In the genomic region with DNA sequence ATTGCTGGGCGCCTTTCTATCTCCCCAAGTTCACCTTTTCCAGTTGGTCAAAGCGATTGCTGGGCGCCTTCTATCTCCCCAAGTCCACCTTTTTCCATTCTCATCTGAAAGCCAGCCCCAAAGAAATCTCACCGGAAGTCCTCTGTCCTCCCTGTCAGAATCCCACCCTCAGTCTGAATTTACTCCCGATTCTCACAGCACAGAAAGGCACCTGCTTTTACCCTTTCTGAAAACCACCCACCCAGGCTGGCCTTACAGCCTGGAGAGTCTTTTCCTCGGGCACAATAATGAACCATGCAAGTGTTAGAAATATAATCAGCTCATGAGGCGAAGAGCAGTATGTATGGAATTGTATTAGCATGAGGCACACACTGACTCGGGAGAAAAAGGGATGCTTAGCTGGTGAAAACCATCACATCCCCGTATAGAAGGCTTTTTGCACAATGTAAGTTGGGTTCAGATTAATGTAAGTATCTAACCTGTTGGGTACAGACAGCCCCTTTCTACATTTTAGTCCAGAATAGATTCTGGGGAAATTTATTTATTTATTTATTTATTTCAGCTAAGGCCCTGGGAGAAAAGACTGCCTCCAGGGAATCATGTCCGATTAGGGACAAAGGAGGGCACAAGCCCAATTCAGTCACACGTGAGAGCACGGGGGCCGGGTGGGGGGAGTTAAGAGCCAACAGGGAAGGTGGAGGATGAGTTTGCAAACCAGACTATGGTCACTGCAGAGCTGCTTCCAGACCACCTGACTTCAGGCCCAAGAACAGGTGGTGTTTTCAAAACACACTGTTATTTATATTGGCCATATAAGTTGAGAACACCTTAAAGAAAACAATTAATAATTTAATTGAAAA, we compare ENCODE assay signal across 8 cellular contexts. TPM values are rescaled to one million over a fixed set of nuclear protein-coding genes. Genes with fewer than 3 reads are reported as not detected.
DNase-seq lines count a peak whose midpoint lies in the region; ATAC-seq, FAIRE-seq and TF ChIP-seq lines count a peak whose summit lies in the region.

No MANE protein-coding gene starts in this region.

- no peak for ATAC-seq in activated naive CD4-positive, alpha-beta T cell treated with anti-CD3 and anti-CD28 coated beads, Interleukin-2, amount 50 U/mL, for 72 hours

- peak overlapping the region in 1 of 2 experiments; percentile 42 for H3K18ac ChIP-seq in mesenchymal stem cell (ENCODE audit: low read depth in 1 of 2, low read length in 2 of 2)

- peak overlapping the region; percentile 62 for H2BK120ac ChIP-seq in mesenchymal stem cell (ENCODE audit: low read depth, low read length)

- no peak overlapping the region for H3K14ac ChIP-seq in mesenchymal stem cell (ENCODE audit: low read length in 2 of 2)

- H2AK5ac ChIP-seq in mesenchymal stem cell (ENCODE audit: low read length, severe bottlenecking) = peak overlapping the region; percentile 35

- peaks cover 4% of the 10 kb centered on the region for H3K4me1 Mint-ChIP-seq in activated naive CD4-positive, alpha-beta T cell treated with anti-CD3 and anti-CD28 coated beads for 36 hours (ENCODE audit: low read depth)
- H3K4me1 Mint-ChIP-seq in MCF 10A (ENCODE audit: insufficient read depth, unreplicated experiment) = peaks cover 40% of the 10 kb centered on the region

- no peak for DNase-seq in activated naive CD4-positive, alpha-beta T cell treated with anti-CD3 and anti-CD28 coated beads for 36 hours
- no peak for DNase-seq in activated naive CD4-positive, alpha-beta T cell treated with anti-CD3 and anti-CD28 coated beads, Interleukin-2, amount 50 U/mL, for 72 hours (ENCODE audit: low spot score in 2 of 2)
- no peak for DNase-seq in MCF 10A (ENCODE audit: unreplicated experiment)
- no peak for DNase-seq in mesenchymal stem cell
- peak; percentile 20 to 78 for DNase-seq in tibial artery
- no peak for DNase-seq in foreskin melanocyte
- DNase-seq in testis = no peak
- no peak for DNase-seq in GM12892 (ENCODE audit: insufficient read length)

- H3K27me3 ChIP-seq in mesenchymal stem cell (ENCODE audit: control insufficient read depth in 1 of 2, insufficient read depth in 1 of 2, low read length in 2 of 2) (no peaks in the 10 kb centered on the region), tibial artery (no peaks in the 10 kb centered on the region), testis (no peaks in the 10 kb centered on the region)

- peaks cover 27% of the 10 kb centered on the region for H3K27me3 Mint-ChIP-seq in activated naive CD4-positive, alpha-beta T cell treated with anti-CD3 and anti-CD28 coated beads for 36 hours (ENCODE audit: low read depth)
- H3K27me3 Mint-ChIP-seq in MCF 10A (ENCODE audit: insufficient read depth, unreplicated experiment) = no peaks in the 10 kb centered on the region

- H4K91ac ChIP-seq in mesenchymal stem cell (ENCODE audit: low read length) = no peak overlapping the region

- no TSS peak for BruUV-seq in MCF 10A (replicated peaks; lab: Mats Ljungman, UMichigan)

- H3K79me1 ChIP-seq in mesenchymal stem cell (replicated peaks; ENCODE audit: low read length, poor library complexity, severe bottlenecking) = peaks cover 10% of the 10 kb centered on the region

- peak overlapping the region; percentile 85 for H3K4me2 ChIP-seq in mesenchymal stem cell (ENCODE audit: low read length, poor library complexity, severe bottlenecking)

- no peak overlapping the region for H3K27ac ChIP-seq in mesenchymal stem cell (ENCODE audit: low read length, poor library complexity, severe bottlenecking)
- peak overlapping the region; percentile 99 for H3K27ac ChIP-seq in tibial artery
- peak overlapping the region in 1 of 2 donors; percentile 84 for H3K27ac ChIP-seq in testis

- intact Hi-C loops in activated naive CD4-positive, alpha-beta T cell treated with anti-CD3 and anti-CD28 coated beads for 36 hours (cut with micrococcal nuclease) = loop anchor here (2.0 kb wide), 1 partner anchor 216 kb away; no protein-coding TSS in a partner anchor
- intact Hi-C loops in MCF 10A (cut with micrococcal nuclease) = no loop called here
- intact Hi-C loops in tibial artery (cut with DNase I; ENCODE audit: low total_unique reads) = loop anchor here (10.0 kb wide), 1 partner anchor 64 kb away; no protein-coding TSS in a partner anchor
- intact Hi-C loops in testis (cut with DNase I; ENCODE audit: low total_unique reads) = no loop called here

- peak overlapping the region in 1 of 2 experiments; percentile 11 for H2BK12ac ChIP-seq in mesenchymal stem cell (ENCODE audit: low read length in 2 of 2)

- no peaks in the 10 kb centered on the region for H3K36me3 Mint-ChIP-seq in activated naive CD4-positive, alpha-beta T cell treated with anti-CD3 and anti-CD28 coated beads for 36 hours (ENCODE audit: low read depth)
- H3K36me3 Mint-ChIP-seq in activated naive CD4-positive, alpha-beta T cell treated with anti-CD3 and anti-CD28 coated beads, Interleukin-2, amount 50 U/mL, for 72 hours = no peaks in the 10 kb centered on the region
- peaks cover 4% of the 10 kb centered on the region for H3K36me3 Mint-ChIP-seq in MCF 10A (ENCODE audit: insufficient read depth, unreplicated experiment)

- peak overlapping the region in 1 of 2 experiments; percentile 48 for H3K23ac ChIP-seq in mesenchymal stem cell (ENCODE audit: low read length in 2 of 2)

- H3K4me1 ChIP-seq in mesenchymal stem cell (ENCODE audit: control insufficient read depth, insufficient read depth, low read depth, low read length) = peaks cover 23% of the 10 kb centered on the region
- H3K4me1 ChIP-seq in tibial artery = peaks cover 0 to 87% (median 61%) of the 10 kb centered on the region in 4 donors
- H3K4me1 ChIP-seq in testis = peaks cover 14% of the 10 kb centered on the region

- TF ChIP-seq CTCF in MCF 10A (IDR thresholded peaks at IDR 0.05; ENCODE audit: unreplicated experiment) (no peak), tibial artery (IDR thresholded peaks at IDR 0.05) (no peak), testis (IDR thresholded peaks at IDR 0.05) (no peak)

- H3K36me3 ChIP-seq in mesenchymal stem cell (ENCODE audit: control insufficient read depth in 1 of 2, insufficient read depth in 2 of 2, low read depth in 1 of 2, low read length in 2 of 2) (no peaks in the 10 kb centered on the region), tibial artery (no peaks in the 10 kb centered on the region), testis (ENCODE audit: low read depth, missing control alignments) (no peaks in the 10 kb centered on the region)

- no peak overlapping the region for H2BK5ac ChIP-seq in mesenchymal stem cell (ENCODE audit: low read depth, low read length, poor library complexity, severe bottlenecking)

- CTCF ChIA-PET in activated naive CD4-positive, alpha-beta T cell treated with anti-CD3 and anti-CD28 coated beads for 36 hours (lab: Charles Lee) = interaction anchor here (1.3 kb wide), 1 partner anchor 217 kb away, joined by 3 read pairs; no protein-coding TSS in a partner anchor
- CTCF ChIA-PET in MCF 10A (lab: Yijun Ruan, JAX) = interaction anchor here (0.6 to 5.0 kb wide), 6 partner anchors 14 to 547 kb away, joined by 3 to 33 read pairs (median 6); no protein-coding TSS in a partner anchor

- H3K9ac ChIP-seq in mesenchymal stem cell (ENCODE audit: low read length) = peak overlapping the region; percentile 81

- no peak overlapping the region for H3K27ac Mint-ChIP-seq in activated naive CD4-positive, alpha-beta T cell treated with anti-CD3 and anti-CD28 coated beads for 36 hours
- H3K27ac Mint-ChIP-seq in activated naive CD4-positive, alpha-beta T cell treated with anti-CD3 and anti-CD28 coated beads, Interleukin-2, amount 50 U/mL, for 72 hours = no peak overlapping the region
- H3K27ac Mint-ChIP-seq in MCF 10A (ENCODE audit: low read depth, unreplicated experiment) = peak overlapping the region; percentile 73

- no peaks in the 10 kb centered on the region for H3K9me3 Mint-ChIP-seq in activated naive CD4-positive, alpha-beta T cell treated with anti-CD3 and anti-CD28 coated beads for 36 hours
- H3K9me3 Mint-ChIP-seq in activated naive CD4-positive, alpha-beta T cell treated with anti-CD3 and anti-CD28 coated beads, Interleukin-2, amount 50 U/mL, for 72 hours = no peaks in the 10 kb centered on the region
- H3K9me3 Mint-ChIP-seq in MCF 10A (ENCODE audit: unreplicated experiment) = no peaks in the 10 kb centered on the region

- POLR2A ChIA-PET in MCF 10A (lab: Yijun Ruan, JAX) = interaction anchor here (0.6 to 1.3 kb wide), 6 partner anchors 12 to 820 kb away, joined by 3 to 4 read pairs (median 3); no protein-coding TSS in a partner anchor

- TF ChIP-seq POLR2A in testis (IDR thresholded peaks at IDR 0.05) (no peak), GM12892 (IDR thresholded peaks at IDR 0.05; ENCODE audit: low read depth, low read length) (no peak)

- H3K9me3 ChIP-seq in mesenchymal stem cell (ENCODE audit: control insufficient read depth, low read length) (no peaks in the 10 kb centered on the region), tibial artery (no peaks in the 10 kb centered on the region), testis (no peaks in the 10 kb centered on the region)

- no peak overlapping the region for H2BK15ac ChIP-seq in mesenchymal stem cell (ENCODE audit: low read depth, poor library complexity, severe bottlenecking)

- H3K4me3 ChIP-seq in mesenchymal stem cell (ENCODE audit: insufficient read depth in 1 of 2, low read depth in 1 of 2, low read length in 2 of 2) = peak overlapping the region in 1 of 2 experiments; percentile 88
- H3K4me3 ChIP-seq in tibial artery = peak overlapping the region; percentile 78 to 94
- H3K4me3 ChIP-seq in testis = no peak overlapping the region

- peak overlapping the region; percentile 3 for H3K4me3 Mint-ChIP-seq in activated naive CD4-positive, alpha-beta T cell treated with anti-CD3 and anti-CD28 coated beads for 36 hours
- H3K4me3 Mint-ChIP-seq in MCF 10A (ENCODE audit: unreplicated experiment) = peak overlapping the region; percentile 89

- WGBS in mesenchymal stem cell = 55% methylated on average over 13 of the region's 13 CpGs
- 76 to 84% methylated on average over 13 of the region's 13 CpGs for WGBS in testis, 2 donors

- peak overlapping the region; percentile 45 for H4K8ac ChIP-seq in mesenchymal stem cell (ENCODE audit: low read length)

- peak overlapping the region in 1 of 2 experiments; percentile 38 for H3K4ac ChIP-seq in mesenchymal stem cell (ENCODE audit: low read depth in 1 of 2, low read length in 2 of 2)

- H2AFZ ChIP-seq in mesenchymal stem cell (ENCODE audit: low read depth, low read length) = no peak overlapping the region

- FAIRE-seq in GM12892 (lab: Jason Lieb, UNC) = no peak

RNA-seq across cellular contexts. Expression of a gene that starts 1.4 kb away (rescaled TPM):
- total RNA-seq in activated naive CD4-positive, alpha-beta T cell treated with anti-CD3 and anti-CD28 coated beads for 36 hours = under 1 TPM; 0.44 to 0.72 TPM
- 1 to 10 TPM in 1 of 2 donors, under 1 TPM in 1; 0.07 to 1.7 TPM for total RNA-seq in activated naive CD4-positive, alpha-beta T cell treated with anti-CD3 and anti-CD28 coated beads, Interleukin-2, amount 50 U/mL, for 72 hours
- 21.1 and 27.4 TPM in 2 replicates for total RNA-seq in MCF 10A (2022)
- 5.1 TPM for polyA plus RNA-seq in mesenchymal stem cell (2013, experiment 1 of 2)
- polyA plus RNA-seq in mesenchymal stem cell (2013, experiment 2 of 2) = 4.5 TPM
- total RNA-seq in testis = 10 to 100 TPM; 15.7 to 19.9 TPM
- 3.3 TPM for polyA plus RNA-seq in testis (ENCODE audit: insufficient read depth, low read depth, low replicate concordance)
- polyA plus RNA-seq in GM12892 (2012; ENCODE audit: missing spikeins) = 4.2 TPM

Comparison
In these comparisons a context has a peak if more than half of its experiments do, and no peak if none do; other contexts are left out.
1. DNase-seq: peak in tibial artery (2 of 2); none in activated naive CD4-positive, alpha-beta T cell treated with anti-CD3 and anti-CD28 coated beads for 36 hours (single experiment), activated naive CD4-positive, alpha-beta T cell treated with anti-CD3 and anti-CD28 coated beads, Interleukin-2, amount 50 U/mL, for 72 hours (0 of 2), MCF 10A (single experiment), mesenchymal stem cell (single experiment), foreskin melanocyte (single experiment), testis (single experiment) and GM12892 (single experiment).
2. H3K4me3 ChIP-seq: peak in tibial artery (2 of 2); none in testis (0 of 2).
3. intact Hi-C loops: an anchor here in activated naive CD4-positive, alpha-beta T cell treated with anti-CD3 and anti-CD28 coated beads for 36 hours (2.0 kb wide) and tibial artery (10.0 kb wide); none called in MCF 10A and testis.